Comparison of ENCODE assay signal across 8 cellular contexts in the genomic region with DNA sequence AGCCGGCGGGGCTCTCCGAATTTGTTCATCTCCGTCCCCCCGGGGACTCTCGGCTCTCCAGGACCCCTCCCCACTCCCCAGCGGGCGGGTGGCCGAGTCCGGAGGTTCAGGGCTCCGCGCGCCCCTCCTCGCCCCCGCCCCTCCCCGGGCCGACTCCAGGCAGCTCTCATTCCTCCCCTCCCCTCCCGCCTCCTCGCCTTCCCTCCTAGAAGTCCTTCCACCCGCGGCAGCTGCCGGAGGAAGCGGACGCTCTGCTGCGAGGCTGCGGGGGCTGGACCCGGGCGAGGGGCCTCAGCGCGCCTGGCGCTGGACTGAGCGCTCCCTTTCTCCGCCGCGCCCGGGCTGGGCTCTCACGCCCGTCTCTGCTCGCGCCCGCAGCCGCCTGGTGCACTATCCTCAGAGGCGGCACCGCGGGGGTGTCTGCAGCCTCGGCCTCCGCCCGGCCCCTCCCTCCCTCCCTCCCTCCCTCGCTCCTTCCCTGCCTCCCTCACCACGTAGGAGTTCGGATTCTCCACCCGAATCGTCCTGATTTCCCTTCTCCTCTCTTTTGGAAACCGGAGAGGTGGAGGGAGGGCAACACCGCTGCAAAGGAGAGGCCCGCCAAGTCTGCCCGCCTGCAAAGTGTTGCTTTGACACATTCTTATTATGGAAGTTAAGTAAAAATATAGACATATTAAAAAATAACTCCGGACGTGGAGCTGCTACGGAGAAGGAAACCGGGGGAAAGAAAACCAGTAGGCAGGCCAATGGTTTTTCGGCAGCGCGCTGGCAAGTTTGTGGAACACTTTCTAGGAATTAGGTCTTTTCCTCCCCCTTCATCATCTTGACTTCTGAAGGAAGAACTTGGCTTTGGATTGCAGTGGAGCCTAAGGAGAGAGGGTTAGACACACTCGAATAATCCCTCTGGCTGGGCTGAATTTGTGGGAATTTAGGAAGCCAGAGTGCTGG. TPM values are rescaled to one million over a fixed set of nuclear protein-coding genes. Genes with fewer than 3 reads are reported as not detected.
DNase-seq lines count a peak whose midpoint lies in the region; ATAC-seq and TF ChIP-seq lines count a peak whose summit lies in the region.

ROBO2 (plus strand) TSS at position 494 of the 948 bp plus-strand sequence. CDS start 687 bp downstream, outside the sequence.

- no peak for TF ChIP-seq POLR2A in gastrocnemius medialis (IDR thresholded peaks at IDR 0.05)

- no peak for TF ChIP-seq CTCF in gastrocnemius medialis (IDR thresholded peaks at IDR 0.05 in 4 of 5, conservative IDR thresholded peaks at IDR 0.05 in 1 of 5)

- H3K4me3 ChIP-seq in adipocyte (ENCODE audit: low read length), result peak within 1 kb of the TSS; percentile 74
- peak within 1 kb of the TSS; percentile 60 for H3K4me3 ChIP-seq in right cardiac atrium (ENCODE audit: low read length)
- H3K4me3 ChIP-seq in gastrocnemius medialis, result peak within 1 kb of the TSS; percentile 29 to 47 (median 41)

- H3K27ac ChIP-seq in right cardiac atrium (ENCODE audit: low read length) (no peak within 1 kb of the TSS), gastrocnemius medialis (no peak within 1 kb of the TSS)

- peaks cover 37% of the 10 kb centered on the region for H3K27me3 ChIP-seq in adipocyte (replicated peaks; ENCODE audit: control insufficient read depth, insufficient read depth, low read length)
- H3K27me3 ChIP-seq in right cardiac atrium (ENCODE audit: control insufficient read depth, insufficient read depth), result peaks cover 3% of the 10 kb centered on the region
- H3K27me3 ChIP-seq in gastrocnemius medialis, result peaks cover 23 to 26% (median 25%) of the 10 kb centered on the region in 3 donors

- WGBS in right cardiac atrium, result 1% methylated on average over 65 of the region's 65 CpGs

- no peaks in the 10 kb centered on the region for H3K36me3 ChIP-seq in adipocyte (ENCODE audit: control insufficient read depth, insufficient read depth, low read length, severe bottlenecking)
- no peaks in the 10 kb centered on the region for H3K36me3 ChIP-seq in gastrocnemius medialis

- H3K9me3 ChIP-seq in adipocyte (ENCODE audit: control insufficient read depth, low read length) (no peaks in the 10 kb centered on the region), right cardiac atrium (ENCODE audit: control insufficient read depth, low read length) (no peaks in the 10 kb centered on the region), gastrocnemius medialis (no peaks in the 10 kb centered on the region)

- intact Hi-C loops in Right ventricle myocardium inferior (cut with DNase I) (loop anchor here (2.0 to 5.0 kb wide), 2 partner anchors 215 to 1602 kb away; no protein-coding TSS in a partner anchor), cardiac septum (cut with DNase I) (loop anchor here (2.0 to 10.0 kb wide), 2 partner anchors 215 to 1605 kb away; no protein-coding TSS in a partner anchor), right cardiac atrium (cut with DNase I) (loop anchor here (2.0 to 5.0 kb wide), 3 partner anchors 212 to 217 kb away; no protein-coding TSS in a partner anchor), gastrocnemius medialis (cut with DNase I; ENCODE audit: low total_unique reads) (no loop called here)

- peak; percentile 67 for ATAC-seq in Right ventricle myocardium inferior
- ATAC-seq in right cardiac atrium, result peak; percentile 60 to 71
- no peak for ATAC-seq in gastrocnemius medialis
- no peak for ATAC-seq in HG03025 (IDR thresholded peaks at IDR 0.05; ENCODE audit: low FRiP score, unreplicated experiment)

- DNase-seq in Right ventricle myocardium inferior (ENCODE audit: missing footprints) (peak; percentile 60), cardiac septum (ENCODE audit: low spot score) (no peak), adipocyte (ENCODE audit: low read depth) (peak; percentile 91), right cardiac atrium (peak; percentile 23 to 71 (median 43)), gastrocnemius medialis (no peak), SW 1271 (lab: John Stamatoyannopoulos, UW) (no peak)
- DNase-seq in stimulated activated CD4-positive, alpha-beta T cell treated with anti-CD3 and anti-CD28 coated beads, Interleukin-4, amount 100 ng/mL, for 24 hours, result no peak

- peaks cover 11% of the 10 kb centered on the region for H3K4me1 ChIP-seq in adipocyte (ENCODE audit: control insufficient read depth, insufficient read depth, low read length)
- H3K4me1 ChIP-seq in right cardiac atrium (ENCODE audit: control insufficient read depth, insufficient read depth, low read length), result no peaks in the 10 kb centered on the region
- no peaks in the 10 kb centered on the region for H3K4me1 ChIP-seq in gastrocnemius medialis

- H3K9ac ChIP-seq in adipocyte (ENCODE audit: low read length), result no peak within 1 kb of the TSS

- in situ Hi-C loops in gastrocnemius medialis (cut with MboI; ENCODE audit: low sequenced_read_pairs in 4 of 4), result loop anchor here in 3 of 4 donors (5.0 to 25.0 kb wide), 3 partner anchors 215 to 1597 kb away; no protein-coding TSS in a partner anchor

RNA-seq across cellular contexts. Expression of gene ROBO2, which starts in this region (rescaled TPM):
- 0.14 TPM for total RNA-seq in Right ventricle myocardium inferior
- 0.11 TPM for total RNA-seq in cardiac septum
- 1 to 10 TPM in 1 of 4 donors, under 1 TPM in 2, not detected in 1; 0.29 to 2.1 (median 0.48) TPM for total RNA-seq in right cardiac atrium
- 0.05 TPM for polyA plus RNA-seq in right cardiac atrium
- under 1 TPM in 1 of 4 donors, not detected in 3; 0.07 TPM for total RNA-seq in gastrocnemius medialis

Comparison
In these comparisons a context has a peak if more than half of its experiments do, and no peak if none do; other contexts are left out.
1. DNase-seq: peak in adipocyte (single experiment) and right cardiac atrium (3 of 3); none in cardiac septum (single experiment), gastrocnemius medialis (0 of 2), stimulated activated CD4-positive, alpha-beta T cell treated with anti-CD3 and anti-CD28 coated beads, Interleukin-4, amount 100 ng/mL, for 24 hours (single experiment) and SW 1271 (0 of 2).
2. Peak in DNase-seq and ATAC-seq in Right ventricle myocardium inferior; RNA of the gene not detected or under 1 TPM.
3. ATAC-seq: peak in right cardiac atrium (2 of 2); none in gastrocnemius medialis (0 of 2) and HG03025 (single experiment).
4. Peak in every context shown above with its lines, with median percentiles within 50 percentile points of each other: H3K4me3 ChIP-seq.